ENCODE assay signal across 11 cellular contexts in the genomic region with DNA sequence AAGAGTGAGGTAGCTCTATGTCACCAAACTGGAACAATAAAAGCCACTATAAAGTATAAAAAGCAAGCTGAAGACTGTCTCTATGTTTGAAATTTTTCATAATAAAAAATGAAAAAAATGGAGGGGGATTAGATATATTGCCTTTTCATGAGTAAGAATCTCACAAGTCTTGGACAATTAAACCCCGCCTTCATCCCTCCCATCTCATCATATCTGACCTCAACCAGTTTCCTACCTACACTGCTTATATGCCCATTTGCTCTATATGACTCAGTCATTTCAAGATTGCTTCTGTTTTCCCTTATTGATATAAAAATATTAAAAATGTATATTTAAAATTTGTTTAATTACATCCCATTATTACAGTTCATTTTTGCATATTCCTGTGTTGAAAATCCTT. TPM values are rescaled to one million over a fixed set of nuclear protein-coding genes. Genes with fewer than 3 reads are reported as not detected.
A peak's percentile ranks its signal among the peaks of the same experiment; 100 is the strongest.
DNase-seq lines count a peak whose midpoint lies in the region; ATAC-seq and TF ChIP-seq lines count a peak whose summit lies in the region.
"Had no signal": no experiment of that assay in that cellular context is flagged by ENCODE, and none has a peak within 500 bp of the region (broad histone marks: within the 10 kb centered on the region; RNA-seq: fewer than 3 reads in every experiment).

No MANE protein-coding gene starts in this region.

- intact Hi-C loops in head of caudate nucleus (cut with DNase I) = no loop called here
- intact Hi-C loops in testis (cut with DNase I; ENCODE audit: low total_unique reads) = no loop called here

- no peak for TF ChIP-seq EP300 in neural cell (conservative IDR thresholded peaks at IDR 0.05; ENCODE audit: poor library complexity, severe bottlenecking)

- H3K4me3 Mint-ChIP-seq in activated T-cell treated with anti-CD3 and anti-CD28 coated beads, Interleukin-2, amount 50 U/mL, for 24 hours = peak overlapping the region; percentile 92
- H3K4me3 Mint-ChIP-seq in activated naive CD8-positive, alpha-beta T cell = peak overlapping the region; percentile 96

- no peak for TF ChIP-seq RAD21 in neural cell (conservative IDR thresholded peaks at IDR 0.05)

- no peaks in the 10 kb centered on the region for H3K27me3 Mint-ChIP-seq in activated T-cell treated with anti-CD3 and anti-CD28 coated beads, Interleukin-2, amount 50 U/mL, for 24 hours
- H3K27me3 Mint-ChIP-seq in activated naive CD8-positive, alpha-beta T cell = no peaks in the 10 kb centered on the region

- peak overlapping the region; percentile 76 for H3K4me2 ChIP-seq in neural cell (ENCODE audit: low read length)

- H3F3A ChIP-seq in neural cell (ENCODE audit: insufficient read depth, low read length, poor library complexity, severe bottlenecking) = no peaks in the 10 kb centered on the region

- ATAC-seq in HG02852 (IDR thresholded peaks at IDR 0.05; ENCODE audit: unreplicated experiment) = no peak

- peaks cover 60% of the 10 kb centered on the region for H3K79me2 ChIP-seq in neural cell (replicated peaks; ENCODE audit: insufficient read depth, low read length)

- peaks cover 78% of the 10 kb centered on the region for H3K36me3 Mint-ChIP-seq in activated T-cell treated with anti-CD3 and anti-CD28 coated beads, Interleukin-2, amount 50 U/mL, for 24 hours (ENCODE audit: low read depth)
- peaks cover 6% of the 10 kb centered on the region for H3K36me3 Mint-ChIP-seq in activated naive CD8-positive, alpha-beta T cell

- 74 to 79% methylated on average over 1 of the region's 1 CpG for WGBS in testis, 2 donors

- H3K27me3 ChIP-seq in neural cell (ENCODE audit: insufficient read depth, low read depth, low read length) (no peaks in the 10 kb centered on the region), testis (no peaks in the 10 kb centered on the region)

- no peak overlapping the region for H3K9ac ChIP-seq in neural cell (ENCODE audit: low read length)

- H2AFZ ChIP-seq in neural cell (ENCODE audit: low read depth, low read length) = no peak overlapping the region

- no peak overlapping the region for H3K27ac ChIP-seq in neural cell (ENCODE audit: low read length)
- no peak overlapping the region for H3K27ac ChIP-seq in testis

- peaks cover 18% of the 10 kb centered on the region for H3K4me1 ChIP-seq in testis

- DNase-seq in activated T-cell treated with anti-CD3 and anti-CD28 coated beads, Interleukin-2, amount 50 U/mL, for 24 hours = no peak
- no peak for DNase-seq in activated T-cell treated with anti-CD3 and anti-CD28 coated beads, Interleukin-2, amount 50 U/mL, for 1 hour
- DNase-seq in NB4 (ENCODE audit: low read depth) (peak; percentile 19), head of caudate nucleus (no peak), testis (no peak)
- DNase-seq: H7, NCI-H524, SHP77 had no signal

- peak overlapping the region; percentile 37 for H3K4me3 ChIP-seq in NB4 (ENCODE audit: low read depth, low read length)
- H3K4me3 ChIP-seq in neural cell (ENCODE audit: low read length) = peak overlapping the region; percentile 79
- no peak overlapping the region for H3K4me3 ChIP-seq in testis

- H3K9me3 Mint-ChIP-seq in activated T-cell treated with anti-CD3 and anti-CD28 coated beads, Interleukin-2, amount 50 U/mL, for 24 hours = no peaks in the 10 kb centered on the region
- H3K9me3 Mint-ChIP-seq in activated naive CD8-positive, alpha-beta T cell (ENCODE audit: low read depth) = no peaks in the 10 kb centered on the region

- H3K27ac Mint-ChIP-seq in activated T-cell treated with anti-CD3 and anti-CD28 coated beads, Interleukin-2, amount 50 U/mL, for 24 hours = peak overlapping the region; percentile 87
- H3K27ac Mint-ChIP-seq in activated naive CD8-positive, alpha-beta T cell = peak overlapping the region; percentile 58

- no peaks in the 10 kb centered on the region for H3K9me2 ChIP-seq in neural cell (ENCODE audit: insufficient read depth, low read length)

- peaks cover 76% of the 10 kb centered on the region for H3K4me1 Mint-ChIP-seq in activated T-cell treated with anti-CD3 and anti-CD28 coated beads, Interleukin-2, amount 50 U/mL, for 24 hours (ENCODE audit: low read depth)
- H3K4me1 Mint-ChIP-seq in activated naive CD8-positive, alpha-beta T cell (ENCODE audit: low read depth) = peaks cover 78% of the 10 kb centered on the region

- H3K36me3 ChIP-seq in neural cell (ENCODE audit: insufficient read depth, low read length) = no peaks in the 10 kb centered on the region
- no peaks in the 10 kb centered on the region for H3K36me3 ChIP-seq in testis (ENCODE audit: low read depth, missing control alignments)

- H4K20me1 ChIP-seq in neural cell (ENCODE audit: insufficient read depth) = no peaks in the 10 kb centered on the region

- no peak for TF ChIP-seq POLR2A in NB4 (IDR thresholded peaks at IDR 0.05; ENCODE audit: extremely low read depth, insufficient read length)
- no peak for TF ChIP-seq POLR2A in testis (IDR thresholded peaks at IDR 0.05)

- TF ChIP-seq CTCF in NB4 (IDR thresholded peaks at IDR 0.05; ENCODE audit: low read depth, low read length) (no peak), neural cell (IDR thresholded peaks at IDR 0.05; ENCODE audit: poor library complexity, severe bottlenecking) (no peak), testis (IDR thresholded peaks at IDR 0.05) (no peak)

- H3K9me3 ChIP-seq in neural cell (ENCODE audit: low read length) (no peaks in the 10 kb centered on the region), testis (no peaks in the 10 kb centered on the region)

TF ChIP-seq in neural cell, 6 proteins besides CTCF, POLR2A, EP300 and RAD21:
- TF ChIP-seq, protein P1, sequence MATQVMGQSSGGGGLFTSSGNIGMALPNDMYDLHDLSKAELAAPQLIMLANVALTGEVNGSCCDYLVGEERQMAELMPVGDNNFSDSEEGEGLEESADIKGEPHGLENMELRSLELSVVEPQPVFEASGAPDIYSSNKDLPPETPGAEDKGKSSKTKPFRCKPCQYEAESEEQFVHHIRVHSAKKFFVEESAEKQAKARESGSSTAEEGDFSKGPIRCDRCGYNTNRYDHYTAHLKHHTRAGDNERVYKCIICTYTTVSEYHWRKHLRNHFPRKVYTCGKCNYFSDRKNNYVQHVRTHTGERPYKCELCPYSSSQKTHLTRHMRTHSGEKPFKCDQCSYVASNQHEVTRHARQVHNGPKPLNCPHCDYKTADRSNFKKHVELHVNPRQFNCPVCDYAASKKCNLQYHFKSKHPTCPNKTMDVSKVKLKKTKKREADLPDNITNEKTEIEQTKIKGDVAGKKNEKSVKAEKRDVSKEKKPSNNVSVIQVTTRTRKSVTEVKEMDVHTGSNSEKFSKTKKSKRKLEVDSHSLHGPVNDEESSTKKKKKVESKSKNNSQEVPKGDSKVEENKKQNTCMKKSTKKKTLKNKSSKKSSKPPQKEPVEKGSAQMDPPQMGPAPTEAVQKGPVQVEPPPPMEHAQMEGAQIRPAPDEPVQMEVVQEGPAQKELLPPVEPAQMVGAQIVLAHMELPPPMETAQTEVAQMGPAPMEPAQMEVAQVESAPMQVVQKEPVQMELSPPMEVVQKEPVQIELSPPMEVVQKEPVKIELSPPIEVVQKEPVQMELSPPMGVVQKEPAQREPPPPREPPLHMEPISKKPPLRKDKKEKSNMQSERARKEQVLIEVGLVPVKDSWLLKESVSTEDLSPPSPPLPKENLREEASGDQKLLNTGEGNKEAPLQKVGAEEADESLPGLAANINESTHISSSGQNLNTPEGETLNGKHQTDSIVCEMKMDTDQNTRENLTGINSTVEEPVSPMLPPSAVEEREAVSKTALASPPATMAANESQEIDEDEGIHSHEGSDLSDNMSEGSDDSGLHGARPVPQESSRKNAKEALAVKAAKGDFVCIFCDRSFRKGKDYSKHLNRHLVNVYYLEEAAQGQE (IDR thresholded peaks at IDR 0.05; ENCODE audit: borderline replicate concordance) = no peak
- TF ChIP-seq MXI1 (conservative IDR thresholded peaks at IDR 0.05; ENCODE audit: poor library complexity, severe bottlenecking) (no peak), TAF1 (IDR thresholded peaks at IDR 0.05; ENCODE audit: low read depth) (no peak), POLR2AphosphoS5 (IDR thresholded peaks at IDR 0.05) (no peak)

RNA-seq across cellular contexts. Expression of gene TRIM39, which starts 2.9 kb away (rescaled TPM):
- polyA plus RNA-seq in neural cell = 9.2 and 14.0 TPM in 2 replicates
- 13.4 and 16.1 TPM in 2 replicates for polyA minus RNA-seq in neural cell
- 10 to 100 TPM; 30.6 to 33.6 TPM for total RNA-seq in testis
- polyA plus RNA-seq in testis (ENCODE audit: insufficient read depth, low read depth, low replicate concordance) = 58.1 TPM

RNA-seq across cellular contexts. Expression of gene RPP21, which starts 21.1 kb away (rescaled TPM):
- polyA plus RNA-seq in neural cell (109 and 116 TPM in 2 replicates), testis (ENCODE audit: insufficient read depth, low read depth, low replicate concordance) (49.8 TPM)
- polyA minus RNA-seq in neural cell = 26.3 and 31.2 TPM in 2 replicates
- total RNA-seq in testis = 100 to 1,000 TPM in 1 of 2 donors, 10 to 100 TPM in 1; 94.3 to 101 TPM

Comparison
In these comparisons a context has a peak if more than half of its experiments do, and no peak if none do; other contexts are left out.
1. H3K4me3 ChIP-seq: peak in NB4 (single experiment) and neural cell (single experiment); none in testis (0 of 2).